ENCODE assay signal across 9 cellular contexts in genomic region chr17:37392024-37392590, GRCh38. TPM values are rescaled to one million over a fixed set of nuclear protein-coding genes. Genes with fewer than 3 reads are reported as not detected.
A peak's percentile ranks its signal among the peaks of the same experiment; 100 is the strongest.
DNase-seq lines count a peak whose midpoint lies in the region; ATAC-seq and TF ChIP-seq lines count a peak whose summit lies in the region.
"Had no signal": no experiment of that assay in that cellular context is flagged by ENCODE, and none has a peak within 500 bp of the region (broad histone marks: within the 10 kb centered on the region; RNA-seq: fewer than 3 reads in every experiment).

No MANE protein-coding gene starts in this region.

- peak; percentile 60 for DNase-seq in GM12865 (ENCODE audit: low read depth)
- DNase-seq in HT1080 (ENCODE audit: low read depth) = peak; percentile 58
- DNase-seq in chondrocyte (ENCODE audit: low spot score) = no peak
- peak; percentile 86 for DNase-seq in renal cortical epithelial cell (ENCODE audit: low read depth)
- DNase-seq in activated CD8-positive, alpha-beta memory T cell treated with anti-CD3 and anti-CD28 coated beads, Interleukin-2, amount 50 U/mL, for 4 hours = no peak
- no peak for DNase-seq in activated CD4-positive, alpha-beta T cell treated with anti-CD3 and anti-CD28 coated beads, Interleukin-2, amount 50 U/mL, for 1 hour

- ATAC-seq in GM19395 (IDR thresholded peaks at IDR 0.05; ENCODE audit: unreplicated experiment) (no peak), HG02623 (IDR thresholded peaks at IDR 0.05; ENCODE audit: unreplicated experiment) (no peak)

- peaks cover 30% of the 10 kb centered on the region for H3K4me1 Mint-ChIP-seq in chondrocyte (ENCODE audit: low read depth)

- no peaks in the 10 kb centered on the region for H3K27me3 Mint-ChIP-seq in chondrocyte (ENCODE audit: low read depth)

- H3K27ac Mint-ChIP-seq in chondrocyte (ENCODE audit: unreplicated experiment) = peak overlapping the region; percentile 72

- TF ChIP-seq CTCF in GM12865 (IDR thresholded peaks at IDR 0.05; ENCODE audit: insufficient read depth, low read depth, low read length, missing control alignments) (no peak), chondrocyte (IDR thresholded peaks at IDR 0.05) (no peak)

- no peaks in the 10 kb centered on the region for H3K9me3 Mint-ChIP-seq in chondrocyte (ENCODE audit: low read depth)

- no peaks in the 10 kb centered on the region for H3K36me3 Mint-ChIP-seq in chondrocyte (ENCODE audit: low read depth)

- H3K4me3 ChIP-seq in GM12865 (ENCODE audit: low read depth, low read length) = peak overlapping the region; percentile 10; the same call in 1 of the 2 replicates
- H3K4me3 ChIP-seq: SK-N-MC had no signal

- H3K4me3 Mint-ChIP-seq in chondrocyte (ENCODE audit: unreplicated experiment) = no peak overlapping the region

RNA-seq across cellular contexts. Expression of gene ACACA, which starts 14.5 kb away (rescaled TPM):
- total RNA-seq in HT1080 (2014; rRNA removed; shearing (Covaris generic)) = 30.4 and 43.6 TPM in 2 replicates
- polyA plus RNA-seq in HT1080 (2015; cell fraction: cytosol; rRNA removed) = 20.7 and 22.7 TPM in 2 replicates
- 62.3 and 65.0 TPM in 2 replicates for polyA plus RNA-seq in HT1080 (2015; cell fraction: nucleus; rRNA removed)
- total RNA-seq in chondrocyte (76.5 to 82.7 TPM (median 77.1 TPM) in 3 replicates), renal cortical epithelial cell (46.4 and 77.5 TPM in 2 replicates)

RNA-seq across cellular contexts. Expression of gene TADA2A, which starts 14.6 kb away (rescaled TPM):
- 26.7 and 28.8 TPM in 2 replicates for total RNA-seq in HT1080 (2014; rRNA removed; shearing (Covaris generic))
- polyA plus RNA-seq in HT1080 (2015; cell fraction: cytosol; rRNA removed) = 13.4 and 13.8 TPM in 2 replicates
- polyA plus RNA-seq in HT1080 (2015; cell fraction: nucleus; rRNA removed) = 33.2 and 38.0 TPM in 2 replicates
- 15.1 to 17.0 TPM (median 16.9 TPM) in 3 replicates for total RNA-seq in chondrocyte
- total RNA-seq in renal cortical epithelial cell = 14.5 and 15.5 TPM in 2 replicates

RNA-seq across cellular contexts. Expression of gene C17orf78, which starts 16.3 kb away (rescaled TPM):
- not detected in 2 replicates for total RNA-seq in HT1080 (2014; rRNA removed; shearing (Covaris generic))
- polyA plus RNA-seq in HT1080 (2015; cell fraction: cytosol; rRNA removed) = not detected in 2 replicates
- not detected in 2 replicates for polyA plus RNA-seq in HT1080 (2015; cell fraction: nucleus; rRNA removed)
- not detected in 3 replicates for total RNA-seq in chondrocyte
- not detected in 2 replicates for total RNA-seq in renal cortical epithelial cell

Comparison
In these comparisons a context has a peak if more than half of its experiments do, and no peak if none do; other contexts are left out.
1. DNase-seq: peak in GM12865 (single experiment), HT1080 (single experiment) and renal cortical epithelial cell (single experiment); none in chondrocyte (single experiment), activated CD8-positive, alpha-beta memory T cell treated with anti-CD3 and anti-CD28 coated beads, Interleukin-2, amount 50 U/mL, for 4 hours (single experiment) and activated CD4-positive, alpha-beta T cell treated with anti-CD3 and anti-CD28 coated beads, Interleukin-2, amount 50 U/mL, for 1 hour (single experiment).